23 cellular contexts compared by ENCODE assay signal in the genomic region with DNA sequence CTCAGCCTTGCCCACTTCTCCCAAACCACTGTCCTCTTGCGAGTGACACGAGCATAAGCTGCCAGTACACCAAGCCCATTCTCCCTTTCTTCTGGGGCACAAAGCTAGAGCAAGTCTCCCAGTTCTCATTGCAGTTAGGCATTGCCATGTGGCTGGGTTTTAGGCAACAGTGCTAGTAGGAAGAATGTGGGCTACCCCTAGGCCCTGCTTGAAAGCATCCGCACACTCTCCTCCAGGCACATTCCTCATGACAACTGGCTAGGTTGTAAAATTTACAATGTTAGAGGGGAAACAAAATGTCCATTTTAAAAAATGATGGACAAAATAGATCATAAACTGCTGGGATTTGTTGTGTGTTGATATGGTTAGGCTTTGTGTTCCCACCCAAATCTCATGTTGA. TPM values are rescaled to one million over a fixed set of nuclear protein-coding genes. Genes with fewer than 3 reads are reported as not detected.
"Had no signal": no experiment of that assay in that cellular context is flagged by ENCODE, and none has a peak within 500 bp of the region (broad histone marks: within the 10 kb centered on the region; RNA-seq: fewer than 3 reads in every experiment).

No MANE protein-coding gene starts in this region.

- H3K4me1 Mint-ChIP-seq: activated B cell treated with CpG ODN at 0.5 μM for 24 hours; activated CD4-positive, alpha-beta T cell treated with anti-CD3 and anti-CD28 coated beads, Interleukin-2, amount 10 ng/mL, durations not matched to agents 7 days and 5 days; activated naive CD4-positive, alpha-beta T cell treated with anti-CD3 and anti-CD28 coated beads, Interleukin-2, amount 10 ng/mL, durations not matched to agents 7 days and 5 days; activated naive CD8-positive, alpha-beta T cell treated with anti-CD3 and anti-CD28 coated beads for 36 hours; activated T-helper 17 cell treated with anti-CD3 and anti-CD28 coated beads, Interleukin-2, amount 50 U/mL, for 72 hours had no signal

- H3K4me3 ChIP-seq: K562, SJSA1 had no signal

- H3K27ac ChIP-seq: SJSA1 had no signal

- H3K27ac Mint-ChIP-seq: activated B cell treated with CpG ODN at 0.5 μM for 24 hours; activated CD4-positive, alpha-beta memory T cell treated with anti-CD3 and anti-CD28 coated beads for 36 hours; activated CD4-positive, alpha-beta T cell treated with anti-CD3 and anti-CD28 coated beads, Interleukin-2, amount 10 ng/mL, durations not matched to agents 7 days and 5 days; activated naive CD4-positive, alpha-beta T cell treated with anti-CD3 and anti-CD28 coated beads, Interleukin-2, amount 10 ng/mL, durations not matched to agents 7 days and 5 days; activated naive CD8-positive, alpha-beta T cell treated with anti-CD3 and anti-CD28 coated beads for 36 hours; activated T-helper 17 cell treated with anti-CD3 and anti-CD28 coated beads, Interleukin-2, amount 50 U/mL, for 72 hours; T-helper 1 cell treated with Interleukin-12 subunit alpha and Interleukin-12 subunit beta and Interleukin-4 antibody, amounts not matched to agents 30 μg/mL and 1 μg/mL, for 36 hours had no signal

- ATAC-seq: activated T-helper 17 cell treated with anti-CD3 and anti-CD28 coated beads, Interleukin-2, amount 50 U/mL, for 72 hours; K562; SK-N-SH treated with all-trans-retinoic acid at 6 μM for 48 hours had no signal

- H3K36me3 ChIP-seq: SJSA1 had no signal

- DNase-seq: activated B cell treated with CpG ODN at 0.5 μM for 24 hours; activated CD4-positive, alpha-beta memory T cell treated with anti-CD3 and anti-CD28 coated beads for 36 hours; activated CD4-positive, alpha-beta T cell treated with anti-CD3 and anti-CD28 coated beads for 1 hour; activated CD4-positive, alpha-beta T cell treated with anti-CD3 and anti-CD28 coated beads, Interleukin-2, amount 10 ng/mL, durations not matched to agents 7 days and 5 days; activated gamma-delta T cell; activated naive CD4-positive, alpha-beta T cell treated with anti-CD3 and anti-CD28 coated beads, Interleukin-2, amount 10 ng/mL, durations not matched to agents 7 days and 5 days; activated naive CD8-positive, alpha-beta T cell treated with anti-CD3 and anti-CD28 coated beads for 36 hours; activated T-cell treated with anti-CD3 and anti-CD28 coated beads for 4 hours; activated T-cell treated with anti-CD3 and anti-CD28 coated beads, Interleukin-2, amount 50 U/mL, for 48 hours; caudate nucleus; Karpas-422; MM.1S; NCI-H1105; NCI-H1436; NCI-H187; NCI-H2081; NCI-H524; SHP77 had no signal

- H3K4me1 ChIP-seq: SJSA1 had no signal

- H3K9me3 Mint-ChIP-seq: activated B cell treated with CpG ODN at 0.5 μM for 24 hours; activated CD4-positive, alpha-beta memory T cell treated with anti-CD3 and anti-CD28 coated beads for 36 hours; activated CD4-positive, alpha-beta T cell treated with anti-CD3 and anti-CD28 coated beads, Interleukin-2, amount 10 ng/mL, durations not matched to agents 7 days and 5 days; activated naive CD4-positive, alpha-beta T cell treated with anti-CD3 and anti-CD28 coated beads, Interleukin-2, amount 10 ng/mL, durations not matched to agents 7 days and 5 days; activated naive CD8-positive, alpha-beta T cell treated with anti-CD3 and anti-CD28 coated beads for 36 hours; activated T-helper 17 cell treated with anti-CD3 and anti-CD28 coated beads, Interleukin-2, amount 50 U/mL, for 72 hours; T-helper 1 cell treated with Interleukin-12 subunit alpha and Interleukin-12 subunit beta and Interleukin-4 antibody, amounts not matched to agents 30 μg/mL and 1 μg/mL, for 36 hours had no signal

- H3K36me3 Mint-ChIP-seq: activated CD4-positive, alpha-beta memory T cell treated with anti-CD3 and anti-CD28 coated beads for 36 hours; activated naive CD4-positive, alpha-beta T cell treated with anti-CD3 and anti-CD28 coated beads, Interleukin-2, amount 10 ng/mL, durations not matched to agents 7 days and 5 days; activated naive CD8-positive, alpha-beta T cell treated with anti-CD3 and anti-CD28 coated beads for 36 hours had no signal

- H3K27me3 ChIP-seq: SJSA1 had no signal

- H3K27me3 Mint-ChIP-seq: activated naive CD8-positive, alpha-beta T cell treated with anti-CD3 and anti-CD28 coated beads for 36 hours had no signal

- H3K9me3 ChIP-seq: SJSA1 had no signal

- H3K4me3 Mint-ChIP-seq: activated B cell treated with CpG ODN at 0.5 μM for 24 hours; activated CD4-positive, alpha-beta memory T cell treated with anti-CD3 and anti-CD28 coated beads for 36 hours; activated CD4-positive, alpha-beta T cell treated with anti-CD3 and anti-CD28 coated beads, Interleukin-2, amount 10 ng/mL, durations not matched to agents 7 days and 5 days; activated naive CD4-positive, alpha-beta T cell treated with anti-CD3 and anti-CD28 coated beads, Interleukin-2, amount 10 ng/mL, durations not matched to agents 7 days and 5 days; activated naive CD8-positive, alpha-beta T cell treated with anti-CD3 and anti-CD28 coated beads for 36 hours; activated T-helper 17 cell treated with anti-CD3 and anti-CD28 coated beads, Interleukin-2, amount 50 U/mL, for 72 hours; T-helper 1 cell treated with Interleukin-12 subunit alpha and Interleukin-12 subunit beta and Interleukin-4 antibody, amounts not matched to agents 30 μg/mL and 1 μg/mL, for 36 hours had no signal

RNA-seq across cellular contexts. Expression of a gene that starts 19.7 kb away (rescaled TPM):
- total RNA-seq: activated B cell treated with CpG ODN at 0.5 μM for 24 hours had no signal
